In the genomic region with DNA sequence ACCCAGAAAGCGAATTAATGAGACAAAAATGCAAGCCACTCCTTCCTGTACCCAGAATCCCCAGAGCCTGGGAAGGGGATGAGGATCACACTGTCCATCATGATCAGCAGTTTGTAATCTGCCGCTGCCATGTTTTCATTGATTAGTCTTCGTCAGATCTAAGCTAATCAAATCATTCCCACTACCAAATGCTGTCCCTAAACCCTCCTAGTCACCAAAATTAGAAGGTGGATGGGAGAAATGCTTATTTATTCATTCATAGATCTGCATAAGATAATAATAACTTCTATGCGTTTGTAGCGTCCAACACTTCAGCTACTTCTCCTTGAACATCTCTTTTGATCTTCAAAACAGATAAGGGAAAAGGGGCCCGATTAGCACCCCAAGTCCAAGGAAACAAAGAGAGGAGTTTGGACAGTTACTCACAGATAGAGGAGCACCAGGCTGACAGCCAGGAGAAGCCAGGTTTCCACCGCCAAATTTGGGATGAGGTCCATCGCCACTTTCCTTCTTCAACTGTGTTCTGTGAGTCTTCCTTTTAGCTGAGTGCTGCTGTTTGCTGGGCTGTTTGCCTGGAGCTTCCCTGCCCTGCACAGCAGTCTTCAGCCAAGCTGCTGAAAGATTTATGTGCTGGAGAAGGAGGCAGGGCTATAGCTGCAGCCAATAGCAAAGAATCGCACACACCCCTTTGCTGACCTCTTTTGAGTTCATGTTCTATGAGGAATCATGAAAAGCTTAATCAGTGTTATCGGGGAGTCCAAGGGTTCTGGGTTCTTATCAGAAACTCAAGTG, we compare ENCODE assay signal across 1 cellular context.
A peak's percentile ranks its signal among the peaks of the same experiment; 100 is the strongest.
TF ChIP-seq lines count a peak whose summit lies in the region.

A gene (minus strand): TSS at position 597 of the 792 bp plus-strand sequence. CDS start 100 bp downstream, at position 497.

TF ChIP-seq in K562, 482 proteins besides CTCF, POLR2A, EP300 and RAD21 (continued from another document and continues in another):
- TF ChIP-seq CBX8 (IDR thresholded peaks at IDR 0.05; ENCODE audit: borderline replicate concordance, extremely low read depth, low read depth, low read length, poor library complexity, severe bottlenecking): no peak
- TF ChIP-seq BMI1 (IDR thresholded peaks at IDR 0.05; ENCODE audit: low read length): no peak
- TF ChIP-seq KDM4B (IDR thresholded peaks at IDR 0.05; ENCODE audit: borderline replicate concordance in 2 of 2, low read depth in 1 of 2): no peak
- TF ChIP-seq NELFE (IDR thresholded peaks at IDR 0.05; ENCODE audit: insufficient read depth, insufficient read length): no peak
- TF ChIP-seq DIDO1 (tag; IDR thresholded peaks at IDR 0.05; ENCODE audit: low read depth): no peak
- no peak for TF ChIP-seq HNRNPK (IDR thresholded peaks at IDR 0.05; ENCODE audit: low read depth, low read length, poor library complexity, severe bottlenecking)
- TF ChIP-seq NCOA2 (IDR thresholded peaks at IDR 0.05; ENCODE audit: partially characterized antibody in 2 of 2): no peak
- no peak for TF ChIP-seq E2F3 (CRISPR knock-in tag; IDR thresholded peaks at IDR 0.05)
- TF ChIP-seq ZNF77 (CRISPR knock-in tag; IDR thresholded peaks at IDR 0.05): no peak
- TF ChIP-seq ZNF24 (IDR thresholded peaks at IDR 0.05): no peak
- TF ChIP-seq KLF6 (CRISPR knock-in tag; IDR thresholded peaks at IDR 0.05; ENCODE audit: borderline replicate concordance): no peak
- no peak for TF ChIP-seq SRSF9 (IDR thresholded peaks at IDR 0.05; ENCODE audit: borderline replicate concordance, low read depth, low read length)
- no peak for TF ChIP-seq PHB2 (IDR thresholded peaks at IDR 0.05; ENCODE audit: low read depth)
- TF ChIP-seq, protein P1, sequence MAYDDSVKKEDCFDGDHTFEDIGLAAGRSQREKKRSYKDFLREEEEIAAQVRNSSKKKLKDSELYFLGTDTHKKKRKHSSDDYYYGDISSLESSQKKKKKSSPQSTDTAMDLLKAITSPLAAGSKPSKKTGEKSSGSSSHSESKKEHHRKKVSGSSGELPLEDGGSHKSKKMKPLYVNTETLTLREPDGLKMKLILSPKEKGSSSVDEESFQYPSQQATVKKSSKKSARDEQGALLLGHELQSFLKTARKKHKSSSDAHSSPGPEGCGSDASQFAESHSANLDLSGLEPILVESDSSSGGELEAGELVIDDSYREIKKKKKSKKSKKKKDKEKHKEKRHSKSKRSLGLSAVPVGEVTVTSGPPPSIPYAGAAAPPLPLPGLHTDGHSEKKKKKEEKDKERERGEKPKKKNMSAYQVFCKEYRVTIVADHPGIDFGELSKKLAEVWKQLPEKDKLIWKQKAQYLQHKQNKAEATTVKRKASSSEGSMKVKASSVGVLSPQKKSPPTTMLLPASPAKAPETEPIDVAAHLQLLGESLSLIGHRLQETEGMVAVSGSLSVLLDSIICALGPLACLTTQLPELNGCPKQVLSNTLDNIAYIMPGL (CRISPR knock-in tag; IDR thresholded peaks at IDR 0.05): no peak
- no peak for TF ChIP-seq EGR1 (conservative IDR thresholded peaks at IDR 0.05)
- peak; percentile 75 for TF ChIP-seq LEF1 (IDR thresholded peaks at IDR 0.05)
- TF ChIP-seq ZNF436 (CRISPR knock-in tag; IDR thresholded peaks at IDR 0.05): no peak
- TF ChIP-seq SPI1 (IDR thresholded peaks at IDR 0.05; ENCODE audit: borderline replicate concordance, low read depth, low read length): 0 out of 2 replicates have a peak, but pooled peaks have one; percentile 28
- TF ChIP-seq MED1 (CRISPR knock-in tag; IDR thresholded peaks at IDR 0.05; ENCODE audit: borderline replicate concordance): no peak
- TF ChIP-seq CTBP1 (IDR thresholded peaks at IDR 0.05; ENCODE audit: borderline replicate concordance): peak; percentile 65; the same call in 1 of the 2 replicates
- TF ChIP-seq, protein P2, sequence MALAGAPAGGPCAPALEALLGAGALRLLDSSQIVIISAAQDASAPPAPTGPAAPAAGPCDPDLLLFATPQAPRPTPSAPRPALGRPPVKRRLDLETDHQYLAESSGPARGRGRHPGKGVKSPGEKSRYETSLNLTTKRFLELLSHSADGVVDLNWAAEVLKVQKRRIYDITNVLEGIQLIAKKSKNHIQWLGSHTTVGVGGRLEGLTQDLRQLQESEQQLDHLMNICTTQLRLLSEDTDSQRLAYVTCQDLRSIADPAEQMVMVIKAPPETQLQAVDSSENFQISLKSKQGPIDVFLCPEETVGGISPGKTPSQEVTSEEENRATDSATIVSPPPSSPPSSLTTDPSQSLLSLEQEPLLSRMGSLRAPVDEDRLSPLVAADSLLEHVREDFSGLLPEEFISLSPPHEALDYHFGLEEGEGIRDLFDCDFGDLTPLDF (CRISPR knock-in tag; IDR thresholded peaks at IDR 0.05): no peak
- no peak for TF ChIP-seq FIP1L1 (IDR thresholded peaks at IDR 0.05; ENCODE audit: low read depth, low read length, poor library complexity, severe bottlenecking)
- no peak for TF ChIP-seq CHD2 (IDR thresholded peaks at IDR 0.05; ENCODE audit: low read depth, low read length)
- TF ChIP-seq, protein P3, sequence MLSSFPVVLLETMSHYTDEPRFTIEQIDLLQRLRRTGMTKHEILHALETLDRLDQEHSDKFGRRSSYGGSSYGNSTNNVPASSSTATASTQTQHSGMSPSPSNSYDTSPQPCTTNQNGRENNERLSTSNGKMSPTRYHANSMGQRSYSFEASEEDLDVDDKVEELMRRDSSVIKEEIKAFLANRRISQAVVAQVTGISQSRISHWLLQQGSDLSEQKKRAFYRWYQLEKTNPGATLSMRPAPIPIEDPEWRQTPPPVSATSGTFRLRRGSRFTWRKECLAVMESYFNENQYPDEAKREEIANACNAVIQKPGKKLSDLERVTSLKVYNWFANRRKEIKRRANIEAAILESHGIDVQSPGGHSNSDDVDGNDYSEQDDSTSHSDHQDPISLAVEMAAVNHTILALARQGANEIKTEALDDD (IDR thresholded peaks at IDR 0.05): no peak
- no peak for TF ChIP-seq ELF4 (CRISPR knock-in tag; IDR thresholded peaks at IDR 0.05)
- peak; percentile 53; the same call in 1 of the 2 replicates for TF ChIP-seq NCOR1 (IDR thresholded peaks at IDR 0.05)
- no peak for TF ChIP-seq CBFB (CRISPR knock-in tag; IDR thresholded peaks at IDR 0.05)
- TF ChIP-seq SMARCA5 (IDR thresholded peaks at IDR 0.05): no peak
- TF ChIP-seq, protein P4, sequence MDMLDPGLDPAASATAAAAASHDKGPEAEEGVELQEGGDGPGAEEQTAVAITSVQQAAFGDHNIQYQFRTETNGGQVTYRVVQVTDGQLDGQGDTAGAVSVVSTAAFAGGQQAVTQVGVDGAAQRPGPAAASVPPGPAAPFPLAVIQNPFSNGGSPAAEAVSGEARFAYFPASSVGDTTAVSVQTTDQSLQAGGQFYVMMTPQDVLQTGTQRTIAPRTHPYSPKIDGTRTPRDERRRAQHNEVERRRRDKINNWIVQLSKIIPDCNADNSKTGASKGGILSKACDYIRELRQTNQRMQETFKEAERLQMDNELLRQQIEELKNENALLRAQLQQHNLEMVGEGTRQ (CRISPR knock-in tag; IDR thresholded peaks at IDR 0.05): no peak
- TF ChIP-seq, protein P5, sequence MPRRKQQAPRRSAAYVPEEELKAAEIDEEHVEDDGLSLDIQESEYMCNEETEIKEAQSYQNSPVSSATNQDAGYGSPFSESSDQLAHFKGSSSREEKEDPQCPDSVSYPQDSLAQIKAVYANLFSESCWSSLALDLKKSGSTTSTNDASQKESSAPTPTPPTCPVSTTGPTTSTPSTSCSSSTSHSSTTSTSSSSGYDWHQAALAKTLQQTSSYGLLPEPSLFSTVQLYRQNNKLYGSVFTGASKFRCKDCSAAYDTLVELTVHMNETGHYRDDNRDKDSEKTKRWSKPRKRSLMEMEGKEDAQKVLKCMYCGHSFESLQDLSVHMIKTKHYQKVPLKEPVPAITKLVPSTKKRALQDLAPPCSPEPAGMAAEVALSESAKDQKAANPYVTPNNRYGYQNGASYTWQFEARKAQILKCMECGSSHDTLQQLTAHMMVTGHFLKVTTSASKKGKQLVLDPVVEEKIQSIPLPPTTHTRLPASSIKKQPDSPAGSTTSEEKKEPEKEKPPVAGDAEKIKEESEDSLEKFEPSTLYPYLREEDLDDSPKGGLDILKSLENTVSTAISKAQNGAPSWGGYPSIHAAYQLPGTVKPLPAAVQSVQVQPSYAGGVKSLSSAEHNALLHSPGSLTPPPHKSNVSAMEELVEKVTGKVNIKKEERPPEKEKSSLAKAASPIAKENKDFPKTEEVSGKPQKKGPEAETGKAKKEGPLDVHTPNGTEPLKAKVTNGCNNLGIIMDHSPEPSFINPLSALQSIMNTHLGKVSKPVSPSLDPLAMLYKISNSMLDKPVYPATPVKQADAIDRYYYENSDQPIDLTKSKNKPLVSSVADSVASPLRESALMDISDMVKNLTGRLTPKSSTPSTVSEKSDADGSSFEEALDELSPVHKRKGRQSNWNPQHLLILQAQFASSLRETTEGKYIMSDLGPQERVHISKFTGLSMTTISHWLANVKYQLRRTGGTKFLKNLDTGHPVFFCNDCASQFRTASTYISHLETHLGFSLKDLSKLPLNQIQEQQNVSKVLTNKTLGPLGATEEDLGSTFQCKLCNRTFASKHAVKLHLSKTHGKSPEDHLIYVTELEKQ (CRISPR knock-in tag; IDR thresholded peaks at IDR 0.05): no peak
- TF ChIP-seq, protein P6, sequence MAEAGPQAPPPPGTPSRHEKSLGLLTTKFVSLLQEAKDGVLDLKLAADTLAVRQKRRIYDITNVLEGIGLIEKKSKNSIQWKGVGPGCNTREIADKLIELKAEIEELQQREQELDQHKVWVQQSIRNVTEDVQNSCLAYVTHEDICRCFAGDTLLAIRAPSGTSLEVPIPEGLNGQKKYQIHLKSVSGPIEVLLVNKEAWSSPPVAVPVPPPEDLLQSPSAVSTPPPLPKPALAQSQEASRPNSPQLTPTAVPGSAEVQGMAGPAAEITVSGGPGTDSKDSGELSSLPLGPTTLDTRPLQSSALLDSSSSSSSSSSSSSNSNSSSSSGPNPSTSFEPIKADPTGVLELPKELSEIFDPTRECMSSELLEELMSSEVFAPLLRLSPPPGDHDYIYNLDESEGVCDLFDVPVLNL (CRISPR knock-in tag; IDR thresholded peaks at IDR 0.05; ENCODE audit: low read depth): no peak
- peak; percentile 69; the same call in 1 of the 2 replicates for TF ChIP-seq GATA2 (CRISPR knock-in tag; IDR thresholded peaks at IDR 0.05)
- peak; percentile 62 for TF ChIP-seq DPF2 (IDR thresholded peaks at IDR 0.05)
- TF ChIP-seq, protein P7, sequence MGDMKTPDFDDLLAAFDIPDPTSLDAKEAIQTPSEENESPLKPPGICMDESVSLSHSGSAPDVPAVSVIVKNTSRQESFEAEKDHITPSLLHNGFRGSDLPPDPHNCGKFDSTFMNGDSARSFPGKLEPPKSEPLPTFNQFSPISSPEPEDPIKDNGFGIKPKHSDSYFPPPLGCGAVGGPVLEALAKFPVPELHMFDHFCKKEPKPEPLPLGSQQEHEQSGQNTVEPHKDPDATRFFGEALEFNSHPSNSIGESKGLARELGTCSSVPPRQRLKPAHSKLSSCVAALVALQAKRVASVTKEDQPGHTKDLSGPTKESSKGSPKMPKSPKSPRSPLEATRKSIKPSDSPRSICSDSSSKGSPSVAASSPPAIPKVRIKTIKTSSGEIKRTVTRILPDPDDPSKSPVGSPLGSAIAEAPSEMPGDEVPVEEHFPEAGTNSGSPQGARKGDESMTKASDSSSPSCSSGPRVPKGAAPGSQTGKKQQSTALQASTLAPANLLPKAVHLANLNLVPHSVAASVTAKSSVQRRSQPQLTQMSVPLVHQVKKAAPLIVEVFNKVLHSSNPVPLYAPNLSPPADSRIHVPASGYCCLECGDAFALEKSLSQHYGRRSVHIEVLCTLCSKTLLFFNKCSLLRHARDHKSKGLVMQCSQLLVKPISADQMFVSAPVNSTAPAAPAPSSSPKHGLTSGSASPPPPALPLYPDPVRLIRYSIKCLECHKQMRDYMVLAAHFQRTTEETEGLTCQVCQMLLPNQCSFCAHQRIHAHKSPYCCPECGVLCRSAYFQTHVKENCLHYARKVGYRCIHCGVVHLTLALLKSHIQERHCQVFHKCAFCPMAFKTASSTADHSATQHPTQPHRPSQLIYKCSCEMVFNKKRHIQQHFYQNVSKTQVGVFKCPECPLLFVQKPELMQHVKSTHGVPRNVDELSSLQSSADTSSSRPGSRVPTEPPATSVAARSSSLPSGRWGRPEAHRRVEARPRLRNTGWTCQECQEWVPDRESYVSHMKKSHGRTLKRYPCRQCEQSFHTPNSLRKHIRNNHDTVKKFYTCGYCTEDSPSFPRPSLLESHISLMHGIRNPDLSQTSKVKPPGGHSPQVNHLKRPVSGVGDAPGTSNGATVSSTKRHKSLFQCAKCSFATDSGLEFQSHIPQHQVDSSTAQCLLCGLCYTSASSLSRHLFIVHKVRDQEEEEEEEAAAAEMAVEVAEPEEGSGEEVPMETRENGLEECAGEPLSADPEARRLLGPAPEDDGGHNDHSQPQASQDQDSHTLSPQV (IDR thresholded peaks at IDR 0.05): 0 out of 2 replicates have a peak, but pooled peaks have one; percentile 23
- TF ChIP-seq, protein P8, sequence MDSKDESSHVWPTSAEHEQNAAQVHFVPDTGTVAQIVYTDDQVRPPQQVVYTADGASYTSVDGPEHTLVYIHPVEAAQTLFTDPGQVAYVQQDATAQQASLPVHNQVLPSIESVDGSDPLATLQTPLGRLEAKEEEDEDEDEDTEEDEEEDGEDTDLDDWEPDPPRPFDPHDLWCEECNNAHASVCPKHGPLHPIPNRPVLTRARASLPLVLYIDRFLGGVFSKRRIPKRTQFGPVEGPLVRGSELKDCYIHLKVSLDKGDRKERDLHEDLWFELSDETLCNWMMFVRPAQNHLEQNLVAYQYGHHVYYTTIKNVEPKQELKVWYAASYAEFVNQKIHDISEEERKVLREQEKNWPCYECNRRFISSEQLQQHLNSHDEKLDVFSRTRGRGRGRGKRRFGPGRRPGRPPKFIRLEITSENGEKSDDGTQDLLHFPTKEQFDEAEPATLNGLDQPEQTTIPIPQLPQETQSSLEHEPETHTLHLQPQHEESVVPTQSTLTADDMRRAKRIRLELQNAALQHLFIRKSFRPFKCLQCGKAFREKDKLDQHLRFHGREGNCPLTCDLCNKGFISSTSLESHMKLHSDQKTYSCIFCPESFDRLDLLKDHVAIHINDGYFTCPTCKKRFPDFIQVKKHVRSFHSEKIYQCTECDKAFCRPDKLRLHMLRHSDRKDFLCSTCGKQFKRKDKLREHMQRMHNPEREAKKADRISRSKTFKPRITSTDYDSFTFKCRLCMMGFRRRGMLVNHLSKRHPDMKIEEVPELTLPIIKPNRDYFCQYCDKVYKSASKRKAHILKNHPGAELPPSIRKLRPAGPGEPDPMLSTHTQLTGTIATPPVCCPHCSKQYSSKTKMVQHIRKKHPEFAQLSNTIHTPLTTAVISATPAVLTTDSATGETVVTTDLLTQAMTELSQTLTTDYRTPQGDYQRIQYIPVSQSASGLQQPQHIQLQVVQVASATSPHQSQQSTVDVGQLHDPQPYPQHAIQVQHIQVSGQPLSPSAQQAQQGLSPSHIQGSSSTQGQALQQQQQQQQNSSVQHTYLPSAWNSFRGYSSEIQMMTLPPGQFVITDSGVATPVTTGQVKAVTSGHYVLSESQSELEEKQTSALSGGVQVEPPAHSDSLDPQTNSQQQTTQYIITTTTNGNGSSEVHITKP (IDR thresholded peaks at IDR 0.05; ENCODE audit: partially characterized antibody): no peak
- TF ChIP-seq, protein P9, sequence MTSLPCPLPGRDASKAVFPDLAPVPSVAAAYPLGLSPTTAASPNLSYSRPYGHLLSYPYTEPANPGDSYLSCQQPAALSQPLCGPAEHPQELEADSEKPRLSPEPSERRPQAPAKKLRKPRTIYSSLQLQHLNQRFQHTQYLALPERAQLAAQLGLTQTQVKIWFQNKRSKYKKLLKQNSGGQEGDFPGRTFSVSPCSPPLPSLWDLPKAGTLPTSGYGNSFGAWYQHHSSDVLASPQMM (CRISPR knock-in tag; IDR thresholded peaks at IDR 0.05): no peak
- TF ChIP-seq HCFC1 (IDR thresholded peaks at IDR 0.05; ENCODE audit: low read depth, low read length): peak; percentile 11
- TF ChIP-seq SUPT5H (IDR thresholded peaks at IDR 0.05): peak; percentile 58
